ENCODE assay signal across 13 cellular contexts in the genomic region with DNA sequence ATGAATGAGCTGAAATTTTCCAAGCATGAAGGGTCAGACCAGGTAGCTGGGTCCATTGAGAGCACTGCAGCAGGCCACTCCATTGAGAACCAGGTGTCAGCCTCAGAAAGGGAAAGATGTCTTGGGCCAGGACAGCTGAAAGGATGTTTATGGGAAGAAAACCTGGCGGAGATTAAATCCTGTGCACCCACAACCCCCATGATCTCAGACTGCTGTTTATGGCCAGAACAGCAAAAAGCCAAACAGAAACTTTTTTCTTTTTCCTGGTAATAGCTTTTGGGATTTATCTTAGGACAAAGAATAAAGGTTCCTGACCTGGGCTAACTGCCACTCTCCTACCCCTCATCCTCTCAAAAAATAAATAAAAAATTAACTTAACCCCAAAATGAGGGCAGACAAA.
DNase-seq lines count a peak whose midpoint lies in the region; ATAC-seq and TF ChIP-seq lines count a peak whose summit lies in the region.
"Had no signal": no experiment of that assay in that cellular context is flagged by ENCODE, and none has a peak within 500 bp of the region (broad histone marks: within the 10 kb centered on the region; RNA-seq: fewer than 3 reads in every experiment).

No MANE protein-coding gene starts in this region.

- H3K27me3 ChIP-seq in right atrium auricular region (no peaks in the 10 kb centered on the region), left ventricle myocardium inferior (ENCODE audit: low read depth) (no peaks in the 10 kb centered on the region), right lobe of liver (no peaks in the 10 kb centered on the region), skeletal muscle tissue (ENCODE audit: control insufficient read depth in 3 of 3, insufficient read depth in 3 of 3, low read length in 3 of 3) (no peaks in the 10 kb centered on the region)
- H3K27me3 ChIP-seq: BLaER1 had no signal

- H3K27ac ChIP-seq in right atrium auricular region: peak overlapping the region in 1 of 2 donors; percentile 10
- H3K27ac ChIP-seq in left ventricle myocardium inferior (replicated peaks): peak overlapping the region; percentile 38
- H3K27ac ChIP-seq in right lobe of liver: peak overlapping the region; percentile 30 to 54 (median 50)
- H3K27ac ChIP-seq in skeletal muscle tissue (ENCODE audit: low read depth, low read length): peak overlapping the region; percentile 5
- H3K27ac ChIP-seq in coronary artery: no peak overlapping the region
- H3K27ac ChIP-seq: BLaER1 had no signal

- intact Hi-C loops in Right ventricle myocardium superior (cut with DNase I) (no loop called here), left ventricle myocardium inferior (cut with micrococcal nuclease) (no loop called here), right lobe of liver (cut with DNase I) (no loop called here), posterior cingulate gyrus (cut with DNase I) (no loop called here)

- TF ChIP-seq POLR2A in right lobe of liver (IDR thresholded peaks at IDR 0.05): no peak

- H3K4me1 ChIP-seq in right atrium auricular region (no peaks in the 10 kb centered on the region), left ventricle myocardium inferior (no peaks in the 10 kb centered on the region), right lobe of liver (peaks cover 0 to 52% (median 16%) of the 10 kb centered on the region in 4 donors), skeletal muscle tissue (ENCODE audit: control insufficient read depth in 3 of 3, insufficient read depth in 3 of 3, low read length in 3 of 3) (peaks cover 0 to 4% (median 2%) of the 10 kb centered on the region in 3 donors)
- H3K4me1 ChIP-seq: BLaER1 had no signal

- TF ChIP-seq CTCF in right atrium auricular region (IDR thresholded peaks at IDR 0.05) (no peak), left ventricle myocardium inferior (IDR thresholded peaks at IDR 0.05; ENCODE audit: borderline replicate concordance) (no peak), right lobe of liver (IDR thresholded peaks at IDR 0.05) (no peak), coronary artery (IDR thresholded peaks at IDR 0.05) (no peak)

- ATAC-seq in Right ventricle myocardium superior (ENCODE audit: poor library complexity): peak; percentile 38
- peak; percentile 48 to 70 (median 57) for ATAC-seq in right lobe of liver
- no peak for ATAC-seq in HG03139 (IDR thresholded peaks at IDR 0.05; ENCODE audit: unreplicated experiment)
- ATAC-seq: HCT116 had no signal

- no peak overlapping the region for H3K9ac ChIP-seq in skeletal muscle tissue (ENCODE audit: low read depth in 1 of 3, low read length in 3 of 3)
- H3K9ac ChIP-seq: BLaER1 had no signal

- DNase-seq in Right ventricle myocardium superior: no peak
- no peak for DNase-seq in right atrium auricular region (ENCODE audit: low spot score)
- no peak for DNase-seq in left ventricle myocardium inferior
- DNase-seq in right lobe of liver: no peak
- no peak for DNase-seq in posterior cingulate gyrus
- DNase-seq in coronary artery (ENCODE audit: low spot score): no peak
- DNase-seq: 8988T, AML-193, GF-D8 had no signal

- H3K4me3 ChIP-seq in right atrium auricular region: no peak overlapping the region
- H3K4me3 ChIP-seq in left ventricle myocardium inferior: no peak overlapping the region
- H3K4me3 ChIP-seq in right lobe of liver: no peak overlapping the region
- no peak overlapping the region for H3K4me3 ChIP-seq in skeletal muscle tissue (ENCODE audit: low read length in 3 of 3)
- no peak overlapping the region for H3K4me3 ChIP-seq in coronary artery
- H3K4me3 ChIP-seq: BLaER1 had no signal

- H3K9me3 ChIP-seq in right atrium auricular region: no peaks in the 10 kb centered on the region
- peaks cover 3% of the 10 kb centered on the region for H3K9me3 ChIP-seq in left ventricle myocardium inferior (replicated peaks)
- no peaks in the 10 kb centered on the region for H3K9me3 ChIP-seq in right lobe of liver
- H3K9me3 ChIP-seq in skeletal muscle tissue (ENCODE audit: control insufficient read depth in 3 of 3, low read length in 3 of 3): no peaks in the 10 kb centered on the region
- H3K9me3 ChIP-seq: BLaER1 had no signal

- 54% methylated on average over 1 of the region's 1 CpG for WGBS in right lobe of liver (ENCODE audit: insufficient coverage, low coverage, low lambda C conversion rate, missing lambda C conversion rate)

- H3K36me3 ChIP-seq in right atrium auricular region (no peaks in the 10 kb centered on the region), left ventricle myocardium inferior (no peaks in the 10 kb centered on the region), right lobe of liver (no peaks in the 10 kb centered on the region), skeletal muscle tissue (ENCODE audit: control insufficient read depth in 3 of 3, insufficient read depth in 3 of 3, low read length in 3 of 3) (no peaks in the 10 kb centered on the region)
- H3K36me3 ChIP-seq: BLaER1 had no signal

Comparison
In these comparisons a context has a peak if more than half of its experiments do, and no peak if none do; other contexts are left out.
1. H3K27ac ChIP-seq: peak in left ventricle myocardium inferior (single experiment), right lobe of liver (3 of 3) and skeletal muscle tissue (single experiment); none in coronary artery (0 of 2).